Comparison of ENCODE assay signal across 9 cellular contexts in the genomic region with DNA sequence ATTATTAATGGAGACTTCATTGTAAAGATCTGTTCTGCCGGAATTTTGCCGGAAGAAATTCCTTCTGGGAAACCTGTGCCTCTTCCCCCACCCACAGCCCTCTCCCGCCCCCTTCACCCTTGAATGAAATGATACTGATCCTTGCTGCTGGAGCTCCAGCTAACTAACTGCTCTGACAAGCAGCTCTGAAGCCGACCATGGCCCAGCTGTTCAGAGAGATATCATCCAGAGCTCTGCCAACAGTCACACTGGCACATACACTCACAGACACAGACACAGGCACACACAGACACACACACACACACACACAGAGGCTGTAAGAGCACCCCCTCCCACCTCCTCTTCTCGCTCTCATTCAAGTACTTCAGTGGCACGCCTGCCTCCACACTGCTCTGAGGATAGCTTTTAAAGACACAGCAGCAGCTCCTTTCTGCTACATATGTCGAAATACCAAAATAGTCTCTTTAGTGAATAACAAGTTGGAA.
DNase-seq lines count a peak whose midpoint lies in the region; ATAC-seq and TF ChIP-seq lines count a peak whose summit lies in the region.
"Had no signal": no experiment of that assay in that cellular context is flagged by ENCODE, and none has a peak within 500 bp of the region (broad histone marks: within the 10 kb centered on the region; RNA-seq: fewer than 3 reads in every experiment).

No MANE protein-coding gene starts in this region.

- H3K27me3 Mint-ChIP-seq in activated naive CD4-positive, alpha-beta T cell treated with anti-CD3 and anti-CD28 coated beads for 36 hours (ENCODE audit: low read depth): no peaks in the 10 kb centered on the region
- no peaks in the 10 kb centered on the region for H3K27me3 Mint-ChIP-seq in type B pancreatic cell
- no peaks in the 10 kb centered on the region for H3K27me3 Mint-ChIP-seq in activated naive CD4-positive, alpha-beta T cell treated with anti-CD3 and anti-CD28 coated beads, Interleukin-2, amount 10 ng/mL, durations not matched to agents 7 days and 5 days

- H3K27ac ChIP-seq in brain microvascular endothelial cell: no peak overlapping the region
- H3K27ac ChIP-seq in prostate gland: no peak overlapping the region

- H3K36me3 ChIP-seq in brain microvascular endothelial cell (replicated peaks): no peaks in the 10 kb centered on the region
- no peaks in the 10 kb centered on the region for H3K36me3 ChIP-seq in prostate gland

- H3K27ac Mint-ChIP-seq in activated naive CD4-positive, alpha-beta T cell treated with anti-CD3 and anti-CD28 coated beads for 36 hours: peak overlapping the region; percentile 47
- H3K27ac Mint-ChIP-seq in type B pancreatic cell: peak overlapping the region; percentile 52
- H3K27ac Mint-ChIP-seq in activated naive CD4-positive, alpha-beta T cell treated with anti-CD3 and anti-CD28 coated beads, Interleukin-2, amount 10 ng/mL, durations not matched to agents 7 days and 5 days: no peak overlapping the region

- H3K9me3 ChIP-seq in prostate gland: no peaks in the 10 kb centered on the region

- no peak for TF ChIP-seq POLR2A in prostate gland (IDR thresholded peaks at IDR 0.05)

- H3K36me3 Mint-ChIP-seq in activated naive CD4-positive, alpha-beta T cell treated with anti-CD3 and anti-CD28 coated beads for 36 hours (ENCODE audit: low read depth): peaks cover 23% of the 10 kb centered on the region
- H3K36me3 Mint-ChIP-seq in type B pancreatic cell: peaks cover 18% of the 10 kb centered on the region
- peaks cover 31% of the 10 kb centered on the region for H3K36me3 Mint-ChIP-seq in activated naive CD4-positive, alpha-beta T cell treated with anti-CD3 and anti-CD28 coated beads, Interleukin-2, amount 10 ng/mL, durations not matched to agents 7 days and 5 days

- ATAC-seq in left lobe of liver (peak; percentile 46), HG02678 (IDR thresholded peaks at IDR 0.05; ENCODE audit: unreplicated experiment) (no peak)

- H3K27me3 ChIP-seq in brain microvascular endothelial cell (replicated peaks) (no peaks in the 10 kb centered on the region), prostate gland (replicated peaks; ENCODE audit: insufficient read depth) (no peaks in the 10 kb centered on the region)

- H3K4me3 ChIP-seq in brain microvascular endothelial cell (ENCODE audit: low read depth, low read length) (no peak overlapping the region), prostate gland (no peak overlapping the region)

- no peak overlapping the region for H3K4me3 Mint-ChIP-seq in activated naive CD4-positive, alpha-beta T cell treated with anti-CD3 and anti-CD28 coated beads for 36 hours
- peak overlapping the region; percentile 71 for H3K4me3 Mint-ChIP-seq in type B pancreatic cell
- no peak overlapping the region for H3K4me3 Mint-ChIP-seq in activated naive CD4-positive, alpha-beta T cell treated with anti-CD3 and anti-CD28 coated beads, Interleukin-2, amount 10 ng/mL, durations not matched to agents 7 days and 5 days

- in situ Hi-C loops in brain microvascular endothelial cell (cut with HindIII; ENCODE audit: low pct_ligation_motif_present, low sequenced_read_pairs): no loop called here

- peaks cover 4% of the 10 kb centered on the region for H3K4me1 ChIP-seq in prostate gland (replicated peaks)

- peaks cover 3% of the 10 kb centered on the region for H3K9me3 Mint-ChIP-seq in activated naive CD4-positive, alpha-beta T cell treated with anti-CD3 and anti-CD28 coated beads for 36 hours
- H3K9me3 Mint-ChIP-seq in type B pancreatic cell: no peaks in the 10 kb centered on the region
- H3K9me3 Mint-ChIP-seq in activated naive CD4-positive, alpha-beta T cell treated with anti-CD3 and anti-CD28 coated beads, Interleukin-2, amount 10 ng/mL, durations not matched to agents 7 days and 5 days: peaks cover 1% of the 10 kb centered on the region

- CTCF ChIA-PET in activated naive CD4-positive, alpha-beta T cell treated with anti-CD3 and anti-CD28 coated beads for 36 hours (lab: Charles Lee): interaction anchor here (0.7 to 1.1 kb wide), 5 partner anchors 14 to 119 kb away, joined by 3 to 7 read pairs (median 4); a partner anchor contains a TSS
- CTCF ChIA-PET in activated naive CD4-positive, alpha-beta T cell treated with anti-CD3 and anti-CD28 coated beads, Interleukin-2, amount 10 ng/mL, durations not matched to agents 7 days and 5 days (lab: Charles Lee): interaction anchor here (2.4 kb wide), 1 partner anchor 110 kb away, joined by 8 read pairs; no protein-coding TSS in a partner anchor

- TF ChIP-seq CTCF in brain microvascular endothelial cell (IDR thresholded peaks at IDR 0.05; ENCODE audit: low read depth, low read length, missing control alignments): no peak
- no peak for TF ChIP-seq CTCF in type B pancreatic cell (conservative IDR thresholded peaks at IDR 0.05)
- TF ChIP-seq CTCF in prostate gland (IDR thresholded peaks at IDR 0.05): no peak

- peak; percentile 30 for DNase-seq in activated naive CD4-positive, alpha-beta T cell treated with anti-CD3 and anti-CD28 coated beads for 36 hours
- DNase-seq in activated naive CD4-positive, alpha-beta T cell (lab: John Stamatoyannopoulos, UW): no peak
- DNase-seq in brain microvascular endothelial cell (peak; percentile 28), left lobe of liver (ENCODE audit: low spot score) (no peak), type B pancreatic cell (ENCODE audit: extremely low spot score, unreplicated experiment) (no peak), prostate gland (ENCODE audit: low spot score) (no peak)
- no peak for DNase-seq in activated naive CD4-positive, alpha-beta T cell treated with anti-CD3 and anti-CD28 coated beads, Interleukin-2, amount 10 ng/mL, durations not matched to agents 7 days and 5 days
- DNase-seq: dermis blood vessel endothelial cell had no signal

- WGBS in prostate gland: 38% methylated on average over 7 of the region's 7 CpGs

- peaks cover 48% of the 10 kb centered on the region for H3K4me1 Mint-ChIP-seq in activated naive CD4-positive, alpha-beta T cell treated with anti-CD3 and anti-CD28 coated beads for 36 hours (ENCODE audit: low read depth)
- peaks cover 29% of the 10 kb centered on the region for H3K4me1 Mint-ChIP-seq in type B pancreatic cell (ENCODE audit: unreplicated experiment)
- no peaks in the 10 kb centered on the region for H3K4me1 Mint-ChIP-seq in activated naive CD4-positive, alpha-beta T cell treated with anti-CD3 and anti-CD28 coated beads, Interleukin-2, amount 10 ng/mL, durations not matched to agents 7 days and 5 days

- intact Hi-C loops in activated naive CD4-positive, alpha-beta T cell treated with anti-CD3 and anti-CD28 coated beads for 36 hours (cut with micrococcal nuclease): loop anchor here (5.0 kb wide), 1 partner anchor 90 kb away; a partner anchor contains a TSS
- intact Hi-C loops in prostate gland (cut with DNase I): no loop called here

Comparison
In these comparisons a context has a peak if more than half of its experiments do, and no peak if none do; other contexts are left out.
1. DNase-seq: peak in activated naive CD4-positive, alpha-beta T cell treated with anti-CD3 and anti-CD28 coated beads for 36 hours (single experiment) and brain microvascular endothelial cell (single experiment); none in activated naive CD4-positive, alpha-beta T cell (0 of 4), left lobe of liver (single experiment), type B pancreatic cell (single experiment), activated naive CD4-positive, alpha-beta T cell treated with anti-CD3 and anti-CD28 coated beads, Interleukin-2, amount 10 ng/mL, durations not matched to agents 7 days and 5 days (single experiment) and prostate gland (single experiment).